Comparison of ENCODE assay signal across 28 cellular contexts in genomic region chrX:129238011-129238410, GRCh38.
"Had no signal": no experiment of that assay in that cellular context is flagged by ENCODE, and none has a peak within 500 bp of the region (broad histone marks: within the 10 kb centered on the region; RNA-seq: fewer than 3 reads in every experiment).

No MANE protein-coding gene starts in this region.

- H3K27me3 Mint-ChIP-seq: dendritic cell treated with granulocyte-macrophage colony-stimulating factor and Interleukin-4, amounts not matched to agents 40 ng/mL and 50 ng/mL, for 4 days; effector memory CD8-positive, alpha-beta T cell had no signal

- ATAC-seq: effector memory CD8-positive, alpha-beta T cell; foreskin keratinocyte; gastrocnemius medialis; gastroesophageal sphincter; heart left ventricle; heart right ventricle had no signal

- DNase-seq: colonic mucosa; cortex of kidney; dermis blood vessel endothelial cell; dorsolateral prefrontal cortex; effector CD4-positive, alpha-beta T cell; effector CD8-positive, alpha-beta T cell; effector memory CD4-positive, alpha-beta T cell; effector memory CD8-positive, alpha-beta T cell; endodermal cell; erythroblast; esophagus squamous epithelium; foreskin fibroblast; foreskin keratinocyte; foreskin melanocyte; gastrocnemius medialis; glutamatergic neuron; head of caudate nucleus; heart left ventricle; heart right ventricle had no signal

- H3K27ac ChIP-seq: colonic mucosa, coronary artery, dorsolateral prefrontal cortex, epithelial cell of prostate, esophagus muscularis mucosa, esophagus squamous epithelium, foreskin keratinocyte, gastrocnemius medialis, gastroesophageal sphincter, heart left ventricle, heart right ventricle had no signal

- H3K27me3 ChIP-seq: colonic mucosa, esophagus muscularis mucosa, esophagus squamous epithelium, foreskin keratinocyte, gastrocnemius medialis, gastroesophageal sphincter, heart left ventricle, heart right ventricle had no signal

- H3K9me3 ChIP-seq: colonic mucosa, esophagus muscularis mucosa, esophagus squamous epithelium, gastrocnemius medialis, gastroesophageal sphincter, heart left ventricle, heart right ventricle had no signal

- FAIRE-seq: colon, endometrium, endothelial cell of umbilical vein, frontal cortex had no signal

- H3K4me1 Mint-ChIP-seq: endodermal cell had no signal

- H3K9me3 Mint-ChIP-seq: dendritic cell treated with granulocyte-macrophage colony-stimulating factor and Interleukin-4, amounts not matched to agents 40 ng/mL and 50 ng/mL, for 4 days had no signal

- H3K27ac Mint-ChIP-seq: dendritic cell treated with granulocyte-macrophage colony-stimulating factor and Interleukin-4, amounts not matched to agents 40 ng/mL and 50 ng/mL, for 4 days; effector memory CD8-positive, alpha-beta T cell; endodermal cell had no signal

- H3K36me3 ChIP-seq: colonic mucosa, esophagus muscularis mucosa, esophagus squamous epithelium, gastrocnemius medialis, gastroesophageal sphincter, heart left ventricle, heart right ventricle had no signal

- H3K4me3 Mint-ChIP-seq: dendritic cell treated with granulocyte-macrophage colony-stimulating factor and Interleukin-4, amounts not matched to agents 40 ng/mL and 50 ng/mL, for 4 days; effector memory CD8-positive, alpha-beta T cell; endodermal cell had no signal

- H3K4me1 ChIP-seq: colonic mucosa, esophagus muscularis mucosa, esophagus squamous epithelium, foreskin keratinocyte, gastrocnemius medialis, gastroesophageal sphincter, heart left ventricle, heart right ventricle had no signal

- H3K4me3 ChIP-seq: colonic mucosa, coronary artery, dorsolateral prefrontal cortex, esophagus muscularis mucosa, esophagus squamous epithelium, gastrocnemius medialis, gastroesophageal sphincter, heart left ventricle, heart right ventricle had no signal
